ENCODE assay signal across 1 cellular context in genomic region chr4:78956979-78957378, GRCh38.
TF ChIP-seq lines count a peak whose summit lies in the region.

No MANE protein-coding gene starts in this region.

TF ChIP-seq in GM12878, 131 proteins besides CTCF, POLR2A, EP300 and RAD21 (continued from another document):
- TF ChIP-seq PKNOX1 (IDR thresholded peaks at IDR 0.05) (no peak), TBL1XR1 (IDR thresholded peaks at IDR 0.05; ENCODE audit: low read depth, low read length) (no peak), ZNF622 (IDR thresholded peaks at IDR 0.05) (no peak), POU2F2 (IDR thresholded peaks at IDR 0.05; ENCODE audit: borderline replicate concordance, low read depth, low read length) (no peak), PBX3 (IDR thresholded peaks at IDR 0.05; ENCODE audit: insufficient replicate concordance, low read depth, low read length) (no peak), YY1 (IDR thresholded peaks at IDR 0.05; ENCODE audit: low read depth, low read length) (no peak), STAT1 (conservative IDR thresholded peaks at IDR 0.05) (no peak), IKZF2 (IDR thresholded peaks at IDR 0.05) (no peak), GATAD2B (conservative IDR thresholded peaks at IDR 0.05; ENCODE audit: low read depth) (no peak), ZBTB33 (IDR thresholded peaks at IDR 0.05) (no peak), BACH1 (IDR thresholded peaks at IDR 0.05; ENCODE audit: borderline replicate concordance) (no peak), CHD1 (IDR thresholded peaks at IDR 0.05; ENCODE audit: low read depth, low read length) (no peak), ASH2L (IDR thresholded peaks at IDR 0.05; ENCODE audit: borderline replicate concordance, low read depth) (no peak), IRF3 (IDR thresholded peaks at IDR 0.05) (no peak)
